In the genomic region with DNA sequence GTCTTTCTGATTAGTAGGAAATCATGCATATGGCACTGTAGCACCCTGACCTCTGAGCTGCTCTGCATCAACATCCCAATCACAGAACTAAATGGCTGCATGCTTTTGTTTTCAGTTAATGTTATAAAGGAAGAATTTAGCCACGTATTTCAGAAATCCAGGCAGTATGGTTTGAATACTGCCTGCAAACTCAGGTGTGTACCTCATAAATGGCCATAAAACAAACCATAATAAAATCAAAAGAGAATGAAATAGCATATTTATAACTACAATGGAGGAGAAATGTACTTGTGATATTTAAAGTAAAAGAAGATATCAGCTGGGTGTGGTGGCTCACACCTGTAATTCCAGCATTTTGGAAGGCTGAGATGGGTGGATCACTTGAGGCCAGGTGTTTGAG, we compare ENCODE assay signal across 32 cellular contexts.
"Had no signal": no experiment of that assay in that cellular context is flagged by ENCODE, and none has a peak within 500 bp of the region (broad histone marks: within the 10 kb centered on the region; RNA-seq: fewer than 3 reads in every experiment).

No MANE protein-coding gene starts in this region.

- H3K4me3 ChIP-seq: adrenal gland, ascending aorta, body of pancreas, breast epithelium, cardiac muscle cell had no signal

- H3K9me3 ChIP-seq: adrenal gland, ascending aorta, body of pancreas, breast epithelium had no signal

- H3K36me3 ChIP-seq: adrenal gland, ascending aorta, brain microvascular endothelial cell, breast epithelium, cardiac muscle cell had no signal

- DNase-seq: activated effector memory CD4-positive, alpha-beta T cell treated with anti-CD3 and anti-CD28 coated beads, Interleukin-2, amount 50 U/mL, for 16 hours; activated effector memory CD4-positive, alpha-beta T cell treated with Interleukin-2 at 50 U/mL for 16 hours; activated gamma-delta T cell; activated gamma-delta T cell treated with Interleukin-2 at 50 U/mL for 16 hours; activated naive CD4-positive, alpha-beta T cell; activated naive CD4-positive, alpha-beta T cell treated with anti-CD3 and anti-CD28 coated beads for 36 hours; activated naive CD4-positive, alpha-beta T cell treated with anti-CD3 and anti-CD28 coated beads, Interleukin-2, amount 10 ng/mL, durations not matched to agents 7 days and 5 days; activated naive CD4-positive, alpha-beta T cell treated with anti-CD3 and anti-CD28 coated beads, Interleukin-2, amount 50 U/mL, for 16 hours; activated naive CD4-positive, alpha-beta T cell treated with Interleukin-2 at 50 U/mL for 16 hours; activated naive CD8-positive, alpha-beta T cell treated with anti-CD3 and anti-CD28 coated beads for 36 hours; activated naive CD8-positive, alpha-beta T cell treated with anti-CD3 and anti-CD28 coated beads, Interleukin-2, amount 10 ng/mL, durations not matched to agents 7 days and 5 days; activated naive CD8-positive, alpha-beta T cell treated with anti-CD3 and anti-CD28 coated beads, Interleukin-2, amount 50 U/mL, for 24 hours; activated T-cell treated with anti-CD3 and anti-CD28 coated beads, Interleukin-2, amount 50 U/mL, for 1 hour; activated T-cell treated with anti-CD3 and anti-CD28 coated beads, Interleukin-2, amount 50 U/mL, for 24 hours; activated T-cell treated with anti-CD3 and anti-CD28 coated beads, Interleukin-2, amount 50 U/mL, for 4 hours; activated T-cell treated with anti-CD3 and anti-CD28 coated beads, Interleukin-2, amount 50 U/mL, for 48 hours; activated T-cell treated with anti-CD3 and anti-CD28 coated beads, Interleukin-2, amount 50 U/mL, for 72 hours; adrenal gland; amniotic stem cell; amygdala; anterior cingulate cortex; aorta; body of pancreas; brain microvascular endothelial cell; caudate nucleus; central memory CD4-positive, alpha-beta T cell; cerebellar nuclear complex had no signal

- H3K4me1 ChIP-seq: adrenal gland, ascending aorta, body of pancreas, breast epithelium had no signal

- ATAC-seq: activated naive CD4-positive, alpha-beta T cell treated with anti-CD3 and anti-CD28 coated beads, Interleukin-2, amount 50 U/mL, for 72 hours; activated naive CD8-positive, alpha-beta T cell treated with anti-CD3 and anti-CD28 coated beads, Interleukin-2, amount 50 U/mL, for 24 hours; activated T-cell treated with anti-CD3 and anti-CD28 coated beads, Interleukin-2, amount 50 U/mL, for 4 hours; activated T-cell treated with anti-CD3 and anti-CD28 coated beads, Interleukin-2, amount 50 U/mL, for 72 hours; activated T-helper 17 cell treated with anti-CD3 and anti-CD28 coated beads, Interleukin-2, amount 50 U/mL, for 72 hours; body of pancreas had no signal
